Comparison of ENCODE assay signal across 9 cellular contexts in the genomic region with DNA sequence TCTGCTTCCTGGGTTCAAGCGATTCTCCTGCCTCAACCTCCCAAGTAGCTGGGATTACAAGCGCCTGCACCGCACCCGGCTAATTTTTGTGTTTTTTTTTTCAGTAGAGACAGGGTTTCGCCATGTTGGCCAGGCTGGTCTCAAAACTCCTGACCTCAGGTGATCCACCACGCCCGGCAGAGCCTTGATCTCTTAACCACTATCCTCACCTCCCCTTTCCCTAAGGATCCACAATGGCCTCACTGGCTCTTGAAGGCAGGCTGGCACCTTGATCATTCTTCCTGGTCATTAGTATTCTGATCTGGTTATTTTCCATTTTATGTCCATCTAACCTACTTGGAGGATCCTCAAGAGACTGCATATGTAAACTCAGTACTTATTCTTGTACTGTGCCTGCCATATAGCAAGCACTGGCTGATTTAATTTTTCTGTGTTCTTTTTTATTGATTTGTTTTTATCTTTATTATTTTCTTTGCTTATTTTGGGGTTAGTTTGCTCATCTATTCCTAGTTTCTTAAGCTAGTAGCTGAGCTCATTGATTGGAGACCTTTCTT. TPM values are rescaled to one million over a fixed set of nuclear protein-coding genes. Genes with fewer than 3 reads are reported as not detected.
DNase-seq lines count a peak whose midpoint lies in the region; ATAC-seq and TF ChIP-seq lines count a peak whose summit lies in the region.
"Had no signal": no experiment of that assay in that cellular context is flagged by ENCODE, and none has a peak within 500 bp of the region (broad histone marks: within the 10 kb centered on the region; RNA-seq: fewer than 3 reads in every experiment).

No MANE protein-coding gene starts in this region.

- H2AFZ ChIP-seq in mesenchymal stem cell (ENCODE audit: low read depth, low read length), result no peak overlapping the region

- no peak overlapping the region for H2BK120ac ChIP-seq in mesenchymal stem cell (ENCODE audit: low read depth, low read length)

- peak overlapping the region; percentile 1 for H3K9ac ChIP-seq in mesenchymal stem cell (ENCODE audit: low read length)

- H3K27ac ChIP-seq in mesenchymal stem cell (ENCODE audit: low read length, poor library complexity, severe bottlenecking) (peak overlapping the region; percentile 62), spleen (peak overlapping the region in 4 of 8 donors; percentile 18 to 95 (median 73)), esophagus muscularis mucosa (replicated peaks in 1 of 4) (no peak overlapping the region)

- H3K14ac ChIP-seq in mesenchymal stem cell (ENCODE audit: low read length in 2 of 2), result no peak overlapping the region

- peak; percentile 31 for DNase-seq in Caki2 (ENCODE audit: low read depth)
- DNase-seq in HCEC 1CT, result peak; percentile 15
- peak; percentile 13 for DNase-seq in activated CD8-positive, alpha-beta T cell treated with anti-CD3 and anti-CD28 coated beads for 36 hours
- peak; percentile 31 for DNase-seq in mesenchymal stem cell
- no peak for DNase-seq in NCI-H146 treated with DMSO at 0.1 percent for 48 hours (lab: John Stamatoyannopoulos, UW; ENCODE audit: unreplicated experiment)
- DNase-seq in spleen, result no peak
- DNase-seq in esophagus muscularis mucosa (ENCODE audit: extremely low spot score), result no peak
- DNase-seq: substantia nigra had no signal

- no peaks in the 10 kb centered on the region for H3K9me3 Mint-ChIP-seq in activated CD8-positive, alpha-beta T cell treated with anti-CD3 and anti-CD28 coated beads for 36 hours

- H3K4me1 Mint-ChIP-seq in activated CD8-positive, alpha-beta T cell treated with anti-CD3 and anti-CD28 coated beads for 36 hours (ENCODE audit: low read depth), result peaks cover 38% of the 10 kb centered on the region

- H2BK15ac ChIP-seq in mesenchymal stem cell (ENCODE audit: low read depth, poor library complexity, severe bottlenecking), result no peak overlapping the region

- TF ChIP-seq CTCF in activated CD8-positive, alpha-beta T cell treated with anti-CD3 and anti-CD28 coated beads for 36 hours (IDR thresholded peaks at IDR 0.05), result no peak
- TF ChIP-seq CTCF in spleen (IDR thresholded peaks at IDR 0.05 in 8 of 11, conservative IDR thresholded peaks at IDR 0.05 in 3 of 11), result no peak
- TF ChIP-seq CTCF in esophagus muscularis mucosa (IDR thresholded peaks at IDR 0.05), result no peak

- no peaks in the 10 kb centered on the region for H3K79me1 ChIP-seq in mesenchymal stem cell (replicated peaks; ENCODE audit: low read length, poor library complexity, severe bottlenecking)

- H3K18ac ChIP-seq in mesenchymal stem cell (ENCODE audit: low read depth in 1 of 2, low read length in 2 of 2), result peak overlapping the region in 1 of 2 experiments; percentile 52

- no peak for TF ChIP-seq POLR2A in spleen (IDR thresholded peaks at IDR 0.05)
- no peak for TF ChIP-seq POLR2A in esophagus muscularis mucosa (IDR thresholded peaks at IDR 0.05; ENCODE audit: low read depth)

- peaks cover 10% of the 10 kb centered on the region for H3K4me1 ChIP-seq in mesenchymal stem cell (ENCODE audit: control insufficient read depth, insufficient read depth, low read depth, low read length)
- peaks cover 44 to 91% (median 68%) of the 10 kb centered on the region in 6 donors for H3K4me1 ChIP-seq in spleen
- peaks cover 29 to 61% (median 50%) of the 10 kb centered on the region in 4 donors for H3K4me1 ChIP-seq in esophagus muscularis mucosa

- no peak overlapping the region for H3K4me2 ChIP-seq in mesenchymal stem cell (ENCODE audit: low read length, poor library complexity, severe bottlenecking)

- WGBS in mesenchymal stem cell, result 80% methylated on average over 3 of the region's 7 CpGs
- whole genome bisulfite sequencing in spleen, 5 donors, result 71 to 86% (median 78%) methylated on average over 7 of the region's 7 CpGs
- 83% methylated on average over 7 of the region's 7 CpGs for WGBS in esophagus muscularis mucosa

- CTCF ChIA-PET in activated CD8-positive, alpha-beta T cell treated with anti-CD3 and anti-CD28 coated beads for 36 hours (lab: Charles Lee), result no interaction called here

- no peak overlapping the region for H2AK5ac ChIP-seq in mesenchymal stem cell (ENCODE audit: low read length, severe bottlenecking)

- H3K4me3 ChIP-seq in mesenchymal stem cell (ENCODE audit: insufficient read depth in 1 of 2, low read depth in 1 of 2, low read length in 2 of 2), result no peak overlapping the region
- peak overlapping the region in 1 of 8 donors; percentile 33 for H3K4me3 ChIP-seq in spleen
- no peak overlapping the region for H3K4me3 ChIP-seq in esophagus muscularis mucosa

- no peak overlapping the region for H3K23ac ChIP-seq in mesenchymal stem cell (ENCODE audit: low read length in 2 of 2)

- H3K36me3 ChIP-seq in mesenchymal stem cell (ENCODE audit: control insufficient read depth in 1 of 2, insufficient read depth in 2 of 2, low read depth in 1 of 2, low read length in 2 of 2), result peaks cover 41 to 59% of the 10 kb centered on the region in 2 experiments
- H3K36me3 ChIP-seq in spleen, result peaks cover 0 to 84% (median 76%) of the 10 kb centered on the region in 6 donors
- peaks cover 52 to 86% (median 76%) of the 10 kb centered on the region in 4 donors for H3K36me3 ChIP-seq in esophagus muscularis mucosa

- H3K4ac ChIP-seq in mesenchymal stem cell (ENCODE audit: low read depth in 1 of 2, low read length in 2 of 2), result no peak overlapping the region

- intact Hi-C loops in activated CD8-positive, alpha-beta T cell treated with anti-CD3 and anti-CD28 coated beads for 36 hours (cut with micrococcal nuclease), result no loop called here
- intact Hi-C loops in spleen (cut with DNase I; ENCODE audit: low total_unique reads), result loop anchor here (10.0 kb wide), 1 partner anchor 363 kb away; no protein-coding TSS in a partner anchor
- intact Hi-C loops in esophagus muscularis mucosa (cut with DNase I), result no loop called here

- POLR2A ChIA-PET in activated CD8-positive, alpha-beta T cell treated with anti-CD3 and anti-CD28 coated beads for 36 hours (lab: Charles Lee), result interaction anchor here (0.6 to 9.9 kb wide), 13 partner anchors 10 to 295 kb away, joined by 3 to 315 read pairs (median 4); a partner anchor contains a TSS

- H3K27me3 Mint-ChIP-seq in activated CD8-positive, alpha-beta T cell treated with anti-CD3 and anti-CD28 coated beads for 36 hours, result no peaks in the 10 kb centered on the region

- no peak overlapping the region for H2BK5ac ChIP-seq in mesenchymal stem cell (ENCODE audit: low read depth, low read length, poor library complexity, severe bottlenecking)

- in situ Hi-C loops in Caki2 (cut with HindIII; ENCODE audit: low pct_unique_long_range_greater_than_20kb, low sequenced_read_pairs), result no loop called here

- peak overlapping the region; percentile 95 for H3K27ac Mint-ChIP-seq in activated CD8-positive, alpha-beta T cell treated with anti-CD3 and anti-CD28 coated beads for 36 hours

- peak overlapping the region; percentile 94 for H3K4me3 Mint-ChIP-seq in activated CD8-positive, alpha-beta T cell treated with anti-CD3 and anti-CD28 coated beads for 36 hours

- no peak for TF ChIP-seq EP300 in esophagus muscularis mucosa (IDR thresholded peaks at IDR 0.05)

- H3K27me3 ChIP-seq in mesenchymal stem cell (ENCODE audit: control insufficient read depth in 1 of 2, insufficient read depth in 1 of 2, low read length in 2 of 2) (no peaks in the 10 kb centered on the region), spleen (replicated peaks in 1 of 7) (no peaks in the 10 kb centered on the region), esophagus muscularis mucosa (no peaks in the 10 kb centered on the region)

- no peak overlapping the region for H4K91ac ChIP-seq in mesenchymal stem cell (ENCODE audit: low read length)

- no peak overlapping the region for H4K8ac ChIP-seq in mesenchymal stem cell (ENCODE audit: low read length)

- ATAC-seq in activated CD8-positive, alpha-beta T cell treated with anti-CD3 and anti-CD28 coated beads for 36 hours, result no peak
- no peak for ATAC-seq in HG02623 (IDR thresholded peaks at IDR 0.05; ENCODE audit: unreplicated experiment)

- H2BK12ac ChIP-seq in mesenchymal stem cell (ENCODE audit: low read length in 2 of 2), result no peak overlapping the region

- H3K36me3 Mint-ChIP-seq in activated CD8-positive, alpha-beta T cell treated with anti-CD3 and anti-CD28 coated beads for 36 hours (ENCODE audit: low read depth), result peaks cover 66% of the 10 kb centered on the region

- no peaks in the 10 kb centered on the region for H3K9me3 ChIP-seq in mesenchymal stem cell (ENCODE audit: control insufficient read depth, low read length)
- no peaks in the 10 kb centered on the region for H3K9me3 ChIP-seq in spleen
- no peaks in the 10 kb centered on the region for H3K9me3 ChIP-seq in esophagus muscularis mucosa

RNA-seq across cellular contexts. Expression of a gene that starts 6.3 kb away (rescaled TPM):
- total RNA-seq in Caki2 (2014; rRNA removed; shearing (Covaris generic); ENCODE audit: low replicate concordance), result 76.9 and 87.3 TPM in 2 replicates
- 100 to 1,000 TPM; 108 to 113 TPM for total RNA-seq in activated CD8-positive, alpha-beta T cell treated with anti-CD3 and anti-CD28 coated beads for 36 hours
- 13.0 TPM for polyA plus RNA-seq in mesenchymal stem cell (2013, experiment 1 of 2)
- 13.9 TPM for polyA plus RNA-seq in mesenchymal stem cell (2013, experiment 2 of 2)
- total RNA-seq in spleen (10 to 100 TPM; 15.1 to 26.2 (median 22.4) TPM), esophagus muscularis mucosa (10 to 100 TPM in 2 of 4 donors, 1 to 10 TPM in 2; 8.3 to 17.1 (median 11.3) TPM)
- 10 to 100 TPM; 23.6 to 29.0 (median 28.9) TPM for polyA plus RNA-seq in spleen

RNA-seq across cellular contexts. Expression of a gene that starts 40.8 kb away (rescaled TPM):
- 15.3 and 22.7 TPM in 2 replicates for total RNA-seq in Caki2 (2014; rRNA removed; shearing (Covaris generic); ENCODE audit: low replicate concordance)
- total RNA-seq in activated CD8-positive, alpha-beta T cell treated with anti-CD3 and anti-CD28 coated beads for 36 hours, result 10 to 100 TPM; 42.5 to 47.8 TPM
- polyA plus RNA-seq in mesenchymal stem cell (2013, experiment 1 of 2), result 18.3 TPM
- 16.2 TPM for polyA plus RNA-seq in mesenchymal stem cell (2013, experiment 2 of 2)
- total RNA-seq in spleen (10 to 100 TPM; 14.0 to 25.7 (median 22.5) TPM), esophagus muscularis mucosa (10 to 100 TPM; 19.4 to 34.1 (median 23.2) TPM)
- 10 to 100 TPM; 24.7 to 26.6 (median 26.6) TPM for polyA plus RNA-seq in spleen

Comparison
In these comparisons a context has a peak if more than half of its experiments do, and no peak if none do; other contexts are left out.
1. DNase-seq: peak in Caki2 (single experiment), HCEC 1CT (single experiment), activated CD8-positive, alpha-beta T cell treated with anti-CD3 and anti-CD28 coated beads for 36 hours (single experiment) and mesenchymal stem cell (single experiment); none in NCI-H146 treated with DMSO at 0.1 percent for 48 hours (single experiment), spleen (single experiment) and esophagus muscularis mucosa (single experiment).